ENCODE assay signal across 1 cellular context in the genomic region with DNA sequence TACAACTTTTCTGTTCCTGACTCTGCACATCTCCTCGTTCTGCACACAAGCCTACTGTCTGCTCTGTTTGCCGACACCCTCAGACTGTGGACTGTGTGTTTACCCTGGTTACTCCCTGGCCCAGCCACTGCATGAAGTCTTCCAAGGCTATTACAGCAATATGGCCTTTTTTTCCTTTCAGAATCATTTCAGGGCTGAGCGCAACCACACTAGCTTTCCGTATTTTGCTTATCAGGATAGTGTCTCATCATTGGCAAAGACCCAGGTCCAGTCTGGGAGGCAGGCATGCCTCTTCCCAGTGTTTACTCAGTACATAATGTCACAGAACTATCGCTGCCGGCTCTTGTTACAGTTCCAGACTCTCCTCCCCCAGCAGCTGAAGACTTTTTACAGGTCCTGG.
TF ChIP-seq lines count a peak whose summit lies in the region.

No MANE protein-coding gene starts in this region.

TF ChIP-seq in A549, 52 proteins besides CTCF, POLR2A, EP300 and RAD21 (continued from another document):
- no peak for TF ChIP-seq RARB (CRISPR knock-in tag; IDR thresholded peaks at IDR 0.05)
- no peak for TF ChIP-seq JUNB (IDR thresholded peaks at IDR 0.05)
- TF ChIP-seq GATA3 (IDR thresholded peaks at IDR 0.05; ENCODE audit: borderline replicate concordance), result no peak
- no peak for TF ChIP-seq NFE2L2 (conservative IDR thresholded peaks at IDR 0.05; ENCODE audit: low read length)
- TF ChIP-seq TFCP2L1 (CRISPR knock-in tag; IDR thresholded peaks at IDR 0.05), result no peak
- TF ChIP-seq HOXB5 (CRISPR knock-in tag; IDR thresholded peaks at IDR 0.05), result no peak
TF ChIP-seq in A549: peak in this region for 0.
